ENCODE assay signal across 15 cellular contexts in the genomic region with DNA sequence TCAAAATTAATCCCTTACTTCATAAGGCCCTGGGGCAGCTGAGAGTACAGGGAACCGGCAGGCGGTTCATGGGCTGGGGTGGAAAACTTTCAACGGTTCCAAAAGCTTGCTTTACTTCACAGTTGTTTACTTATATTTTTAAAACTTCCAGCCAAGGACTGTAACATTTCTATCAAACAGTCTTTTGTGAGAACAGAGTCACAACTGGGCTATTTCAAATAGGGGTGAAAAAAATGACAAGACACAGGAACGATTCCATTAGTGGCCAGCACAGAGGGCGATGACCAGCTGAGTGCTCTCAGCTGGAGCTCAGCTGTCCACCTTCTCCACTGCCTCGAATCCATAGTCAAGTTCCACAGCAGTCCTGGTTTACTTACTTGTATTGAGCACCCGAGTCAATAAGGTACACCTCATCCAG.
"Had no signal": no experiment of that assay in that cellular context is flagged by ENCODE, and none has a peak within 500 bp of the region (broad histone marks: within the 10 kb centered on the region; RNA-seq: fewer than 3 reads in every experiment).

No MANE protein-coding gene starts in this region.

- H3K27me3 Mint-ChIP-seq: activated CD4-positive, alpha-beta T cell treated with anti-CD3 and anti-CD28 coated beads, Interleukin-2, amount 10 ng/mL, durations not matched to agents 7 days and 5 days; type B pancreatic cell had no signal

- H3K4me1 Mint-ChIP-seq: activated CD4-positive, alpha-beta T cell treated with anti-CD3 and anti-CD28 coated beads, Interleukin-2, amount 10 ng/mL, durations not matched to agents 7 days and 5 days; nephron progenitor cell had no signal

- H3K9me3 Mint-ChIP-seq: activated CD4-positive, alpha-beta T cell treated with anti-CD3 and anti-CD28 coated beads, Interleukin-2, amount 10 ng/mL, durations not matched to agents 7 days and 5 days; activated naive CD4-positive, alpha-beta T cell treated with anti-CD3 and anti-CD28 coated beads, Interleukin-2, amount 50 U/mL, for 72 hours; activated T-cell treated with anti-CD3 and anti-CD28 coated beads, Interleukin-2, amount 50 U/mL, for 4 hours; nephron progenitor cell; type B pancreatic cell had no signal

- ATAC-seq: activated naive CD4-positive, alpha-beta T cell treated with anti-CD3 and anti-CD28 coated beads, Interleukin-2, amount 50 U/mL, for 72 hours; activated T-cell treated with anti-CD3 and anti-CD28 coated beads, Interleukin-2, amount 50 U/mL, for 4 hours; psoas muscle had no signal

- H3K27ac ChIP-seq: brain microvascular endothelial cell, psoas muscle, skin epidermis had no signal

- H3K4me3 ChIP-seq: psoas muscle, skin epidermis had no signal

- H3K4me3 Mint-ChIP-seq: activated CD4-positive, alpha-beta T cell treated with anti-CD3 and anti-CD28 coated beads, Interleukin-2, amount 10 ng/mL, durations not matched to agents 7 days and 5 days; activated T-cell treated with anti-CD3 and anti-CD28 coated beads, Interleukin-2, amount 50 U/mL, for 4 hours; nephron progenitor cell; type B pancreatic cell had no signal

- H3K4me1 ChIP-seq: psoas muscle had no signal

- H3K27me3 ChIP-seq: brain microvascular endothelial cell had no signal

- H3K27ac Mint-ChIP-seq: activated CD4-positive, alpha-beta T cell treated with anti-CD3 and anti-CD28 coated beads, Interleukin-2, amount 10 ng/mL, durations not matched to agents 7 days and 5 days; nephron progenitor cell; type B pancreatic cell had no signal

- DNase-seq: activated CD4-positive, alpha-beta T cell treated with anti-CD3 and anti-CD28 coated beads, Interleukin-2, amount 10 ng/mL, durations not matched to agents 7 days and 5 days; activated CD4-positive, CD25-positive, alpha-beta regulatory T cell; activated effector memory CD4-positive, alpha-beta T cell treated with anti-CD3 and anti-CD28 coated beads, Interleukin-2, amount 50 U/mL, for 16 hours; activated T-cell treated with anti-CD3 and anti-CD28 coated beads, Interleukin-2, amount 50 U/mL, for 4 hours; amniotic stem cell; brain microvascular endothelial cell; foreskin melanocyte; kidney; mesenchymal stem cell; nephron progenitor cell; psoas muscle; SHP77 treated with DMSO at 0.1 percent for 48 hours had no signal

- H3K9me3 ChIP-seq: psoas muscle had no signal
